Comparison of ENCODE assay signal across 8 cellular contexts in the genomic region with DNA sequence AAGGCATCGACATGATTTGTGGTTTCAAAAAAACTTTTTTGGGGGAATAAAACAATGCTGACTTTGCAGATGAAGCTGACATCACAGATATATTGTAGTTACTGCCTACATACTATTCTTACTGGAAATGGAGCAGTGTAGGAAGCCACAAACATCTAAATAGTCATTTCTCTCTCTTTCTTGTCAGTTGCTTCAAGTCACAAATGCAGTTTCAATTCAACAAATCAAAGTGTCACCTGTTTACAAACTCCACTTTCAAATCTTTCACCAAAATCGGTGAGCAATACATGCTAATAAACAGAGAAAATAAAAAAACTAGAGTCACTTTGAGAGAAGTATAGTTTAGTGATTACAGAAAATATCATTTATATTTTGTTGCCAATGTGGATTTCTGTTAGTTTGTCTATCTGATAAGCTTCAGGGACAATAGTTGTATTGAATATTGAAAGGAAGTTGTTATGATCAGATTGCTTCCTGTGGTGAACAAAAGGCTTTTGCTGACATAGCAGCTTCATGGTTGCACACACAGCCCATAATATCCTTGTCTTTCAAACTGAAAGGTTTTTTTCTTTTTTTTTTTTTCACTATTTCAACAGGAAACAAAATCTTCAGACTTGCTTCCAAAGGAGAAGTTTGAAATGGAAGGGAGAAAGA. TPM values are rescaled to one million over a fixed set of nuclear protein-coding genes. Genes with fewer than 3 reads are reported as not detected.
DNase-seq lines count a peak whose midpoint lies in the region; ATAC-seq lines count a peak whose summit lies in the region.
"Had no signal": no experiment of that assay in that cellular context is flagged by ENCODE, and none has a peak within 500 bp of the region (broad histone marks: within the 10 kb centered on the region; RNA-seq: fewer than 3 reads in every experiment).

No MANE protein-coding gene starts in this region.

- peak overlapping the region; percentile 96 for H3K27ac ChIP-seq in ectodermal cell (ENCODE audit: insufficient read depth, low read depth, low read length, poor library complexity, severe bottlenecking)
- H3K27ac ChIP-seq: stomach had no signal

- no peaks in the 10 kb centered on the region for H3K36me3 ChIP-seq in ectodermal cell (ENCODE audit: control insufficient read depth, insufficient read depth, low read length)
- H3K36me3 ChIP-seq: stomach had no signal

- no peak for DNase-seq in cerebellar nuclear complex (lab: John Stamatoyannopoulos, UW)
- no peak for DNase-seq in posterior vena cava (ENCODE audit: low spot score)
- DNase-seq in NCI-H748 treated with DMSO at 0.1 percent for 48 hours (lab: John Stamatoyannopoulos, UW) = no peak
- DNase-seq: stomach had no signal

- 53 to 67% methylated on average over 1 of the region's 2 CpGs for WGBS in ectodermal cell, 2 experiments

- no peaks in the 10 kb centered on the region for H3K9me3 ChIP-seq in ectodermal cell (ENCODE audit: control insufficient read depth, low read length)
- H3K9me3 ChIP-seq: stomach had no signal

- peaks cover 35% of the 10 kb centered on the region for H3K4me1 ChIP-seq in ectodermal cell (ENCODE audit: control insufficient read depth, insufficient read depth, low read length)
- H3K4me1 ChIP-seq: stomach had no signal

- ATAC-seq in GM18519 (IDR thresholded peaks at IDR 0.05; ENCODE audit: low FRiP score, unreplicated experiment) (peak; percentile 92), GM21381 (IDR thresholded peaks at IDR 0.05; ENCODE audit: unreplicated experiment) (peak; percentile 81), HG03159 (IDR thresholded peaks at IDR 0.05; ENCODE audit: unreplicated experiment) (peak; percentile 89)

- H3K4me3 ChIP-seq in ectodermal cell (ENCODE audit: insufficient read depth, low read depth, low read length) = no peak overlapping the region
- H3K4me3 ChIP-seq: stomach had no signal

- intact Hi-C loops in posterior vena cava (cut with DNase I) = no loop called here

- H3K27me3 ChIP-seq in ectodermal cell (ENCODE audit: control insufficient read depth, insufficient read depth, low read length, poor library complexity, severe bottlenecking) = no peaks in the 10 kb centered on the region
- H3K27me3 ChIP-seq: stomach had no signal

RNA-seq across cellular contexts. Expression of a gene that starts 49.7 kb away (rescaled TPM):
- 152 TPM for polyA plus RNA-seq in ectodermal cell (2013, experiment 1 of 4)
- 180 TPM for polyA plus RNA-seq in ectodermal cell (2013, experiment 2 of 4)
- 111 TPM for polyA plus RNA-seq in ectodermal cell (2013, experiment 3 of 4)
- 126 TPM for polyA plus RNA-seq in ectodermal cell (2013, experiment 4 of 4)
- 10 to 100 TPM; 11.2 to 20.9 TPM for total RNA-seq in posterior vena cava
